In genomic region chr14:96053600-96054381, GRCh38 we compare ENCODE assay signal across 10 cellular contexts. TPM values are rescaled to one million over a fixed set of nuclear protein-coding genes. Genes with fewer than 3 reads are reported as not detected.
DNase-seq lines count a peak whose midpoint lies in the region; ATAC-seq, FAIRE-seq and TF ChIP-seq lines count a peak whose summit lies in the region.
"Had no signal": no experiment of that assay in that cellular context is flagged by ENCODE, and none has a peak within 500 bp of the region (broad histone marks: within the 10 kb centered on the region; RNA-seq: fewer than 3 reads in every experiment).

No MANE protein-coding gene starts in this region.

- no peak overlapping the region for H3K4me3 Mint-ChIP-seq in activated CD4-positive, alpha-beta memory T cell treated with anti-CD3 and anti-CD28 coated beads for 36 hours
- H3K4me3 Mint-ChIP-seq: activated CD4-positive, alpha-beta T cell treated with anti-CD3 and anti-CD28 coated beads, Interleukin-2, amount 10 ng/mL, durations not matched to agents 24 days and 14 days; IgD-negative memory B cell had no signal

- H3K9me3 Mint-ChIP-seq in activated CD4-positive, alpha-beta memory T cell treated with anti-CD3 and anti-CD28 coated beads for 36 hours: no peaks in the 10 kb centered on the region
- H3K9me3 Mint-ChIP-seq: activated CD4-positive, alpha-beta T cell treated with anti-CD3 and anti-CD28 coated beads, Interleukin-2, amount 10 ng/mL, durations not matched to agents 24 days and 14 days; IgD-negative memory B cell had no signal

- peaks cover 0 to 44% (median 18%) of the 10 kb centered on the region in 11 experiments; a peak in 14 of 22 replicates for H3K36me3 ChIP-seq in BLaER1 treated with 17β-estradiol and CSF1 and Interleukin-3, amounts not matched to agents 10 nM and 100 nM
- H3K36me3 ChIP-seq in RWPE2 (ENCODE audit: low read depth) (no peaks in the 10 kb centered on the region), pancreas (no peaks in the 10 kb centered on the region)

- peak overlapping the region in 7 of 11 experiments; percentile 2 to 28 (median 18); a peak in 6 of 22 replicates for H3K27ac ChIP-seq in BLaER1 treated with 17β-estradiol and CSF1 and Interleukin-3, amounts not matched to agents 10 nM and 100 nM
- H3K27ac ChIP-seq in RWPE2 (ENCODE audit: poor library complexity, severe bottlenecking) (no peak overlapping the region), pancreas (no peak overlapping the region)

- peaks cover 0 to 73% (median 51%) of the 10 kb centered on the region in 11 experiments; a peak in 17 of 22 replicates for H4K20me1 ChIP-seq in BLaER1 treated with 17β-estradiol and CSF1 and Interleukin-3, amounts not matched to agents 10 nM and 100 nM

- H3K4me2 ChIP-seq in BLaER1 treated with 17β-estradiol and CSF1 and Interleukin-3, amounts not matched to agents 10 nM and 100 nM: peak overlapping the region; percentile 51 to 73 (median 67)

- H3K4me1 ChIP-seq in BLaER1 treated with 17β-estradiol and CSF1 and Interleukin-3, amounts not matched to agents 10 nM and 100 nM: peaks cover 15 to 69% (median 55%) of the 10 kb centered on the region in 10 experiments
- H3K4me1 ChIP-seq in RWPE2 (ENCODE audit: insufficient read depth, poor library complexity, severe bottlenecking) (no peaks in the 10 kb centered on the region), pancreas (no peaks in the 10 kb centered on the region)

- intact Hi-C loops in pancreas (cut with DNase I): no loop called here
- intact Hi-C loops in activated CD4-positive, alpha-beta memory T cell treated with anti-CD3 and anti-CD28 coated beads for 36 hours (cut with micrococcal nuclease): no loop called here

- no peaks in the 10 kb centered on the region for H3K9me3 ChIP-seq in BLaER1 treated with 17β-estradiol and CSF1 and Interleukin-3, amounts not matched to agents 10 nM and 100 nM (replicated peaks in 1 of 11)
- H3K9me3 ChIP-seq in RWPE2 (ENCODE audit: severe bottlenecking) (no peaks in the 10 kb centered on the region), pancreas (no peaks in the 10 kb centered on the region)

- POLR2A ChIA-PET in activated CD4-positive, alpha-beta memory T cell treated with anti-CD3 and anti-CD28 coated beads for 36 hours (lab: Charles Lee): no interaction called here

- DNase-seq in RWPE2 (ENCODE audit: low spot score): no peak
- peak; percentile 27 to 74 for DNase-seq in frontal cortex (ENCODE audit: low spot score in 2 of 2)
- peak in 2 of 6 donors; percentile 20 to 45 for DNase-seq in pancreas
- DNase-seq in stimulated activated CD4-positive, alpha-beta T cell treated with anti-CD3 and anti-CD28 coated beads, Interleukin-2, amount 100 ng/mL, for 48 hours: no peak
- no peak for DNase-seq in activated CD4-positive, alpha-beta memory T cell treated with anti-CD3 and anti-CD28 coated beads for 36 hours
- DNase-seq in activated CD4-positive, alpha-beta T cell treated with anti-CD3 and anti-CD28 coated beads, Interleukin-2, amount 50 U/mL, for 1 hour: no peak
- no peak for DNase-seq in activated effector memory CD4-positive, alpha-beta T cell treated with Interleukin-2 at 50 U/mL for 16 hours
- DNase-seq: activated CD4-positive, alpha-beta T cell treated with anti-CD3 and anti-CD28 coated beads, Interleukin-2, amount 10 ng/mL, durations not matched to agents 24 days and 14 days had no signal

- peak; percentile 46; the same call in 2 of the 3 replicates for ATAC-seq in RWPE2 (ENCODE audit: low read depth)
- peak in 3 of 4 donors; percentile 66 to 84 (median 81) for ATAC-seq in pancreas

- WGBS in pancreas, 2 donors: 71 to 82% methylated on average over 13 of the region's 13 CpGs

- no peak for TF ChIP-seq CTCF in RWPE2 (IDR thresholded peaks at IDR 0.05; ENCODE audit: poor library complexity, severe bottlenecking)
- TF ChIP-seq CTCF in pancreas (IDR thresholded peaks at IDR 0.05): no peak

- no peak overlapping the region for H3K4me3 ChIP-seq in BLaER1 treated with 17β-estradiol and CSF1 and Interleukin-3, amounts not matched to agents 10 nM and 100 nM
- H3K4me3 ChIP-seq in RWPE2 (ENCODE audit: severe bottlenecking) (no peak overlapping the region), pancreas (no peak overlapping the region)

- H3K9ac ChIP-seq in BLaER1 treated with 17β-estradiol and CSF1 and Interleukin-3, amounts not matched to agents 10 nM and 100 nM: peak overlapping the region in 3 of 11 experiments; percentile 2 to 39 (median 12); a peak in 4 of 22 replicates

- FAIRE-seq in frontal cortex (lab: Jason Lieb, UNC) (no peak), pancreas (lab: Jason Lieb, UNC) (peak; percentile 79)

- H3K27ac Mint-ChIP-seq in activated CD4-positive, alpha-beta memory T cell treated with anti-CD3 and anti-CD28 coated beads for 36 hours: no peak overlapping the region
- H3K27ac Mint-ChIP-seq: activated CD4-positive, alpha-beta T cell treated with anti-CD3 and anti-CD28 coated beads, Interleukin-2, amount 10 ng/mL, durations not matched to agents 24 days and 14 days; IgD-negative memory B cell had no signal

- H3K27me3 Mint-ChIP-seq in activated CD4-positive, alpha-beta memory T cell treated with anti-CD3 and anti-CD28 coated beads for 36 hours: no peaks in the 10 kb centered on the region

- H3K27me3 ChIP-seq in BLaER1 treated with 17β-estradiol and CSF1 and Interleukin-3, amounts not matched to agents 10 nM and 100 nM: no peaks in the 10 kb centered on the region
- H3K27me3 ChIP-seq in RWPE2 (ENCODE audit: insufficient read depth, poor library complexity, severe bottlenecking) (no peaks in the 10 kb centered on the region), pancreas (no peaks in the 10 kb centered on the region)

- no peaks in the 10 kb centered on the region for H3K36me3 Mint-ChIP-seq in activated CD4-positive, alpha-beta memory T cell treated with anti-CD3 and anti-CD28 coated beads for 36 hours
- H3K36me3 Mint-ChIP-seq: IgD-negative memory B cell had no signal

- H3K4me1 Mint-ChIP-seq in activated CD4-positive, alpha-beta memory T cell treated with anti-CD3 and anti-CD28 coated beads for 36 hours (ENCODE audit: low read depth): no peaks in the 10 kb centered on the region
- H3K4me1 Mint-ChIP-seq: activated CD4-positive, alpha-beta T cell treated with anti-CD3 and anti-CD28 coated beads, Interleukin-2, amount 10 ng/mL, durations not matched to agents 24 days and 14 days; IgD-negative memory B cell had no signal

- CTCF ChIA-PET in activated CD4-positive, alpha-beta memory T cell treated with anti-CD3 and anti-CD28 coated beads for 36 hours (lab: Charles Lee): no interaction called here

RNA-seq across cellular contexts. Expression of gene C14orf132, which starts 14.6 kb away (rescaled TPM):
- 32.6 TPM for total RNA-seq in frontal cortex
- 1 to 10 TPM; 1.5 to 6.7 (median 3.4) TPM for total RNA-seq in pancreas
- 10 to 100 TPM in 1 of 2 donors, 1 to 10 TPM in 1; 3.5 to 11.7 TPM for polyA plus RNA-seq in pancreas
- 1 to 10 TPM; 3.2 to 4.6 TPM for total RNA-seq in activated CD4-positive, alpha-beta memory T cell treated with anti-CD3 and anti-CD28 coated beads for 36 hours

Comparison
In these comparisons a context has a peak if more than half of its experiments do, and no peak if none do; other contexts are left out.
1. H3K27ac ChIP-seq: peak in BLaER1 treated with 17β-estradiol and CSF1 and Interleukin-3, amounts not matched to agents 10 nM and 100 nM (7 of 11); none in RWPE2 (single experiment) and pancreas (0 of 4).
2. DNase-seq: peak in frontal cortex (2 of 2); none in RWPE2 (single experiment), stimulated activated CD4-positive, alpha-beta T cell treated with anti-CD3 and anti-CD28 coated beads, Interleukin-2, amount 100 ng/mL, for 48 hours (0 of 2), activated CD4-positive, alpha-beta memory T cell treated with anti-CD3 and anti-CD28 coated beads for 36 hours (single experiment), activated CD4-positive, alpha-beta T cell treated with anti-CD3 and anti-CD28 coated beads, Interleukin-2, amount 50 U/mL, for 1 hour (single experiment) and activated effector memory CD4-positive, alpha-beta T cell treated with Interleukin-2 at 50 U/mL for 16 hours (single experiment).